16 cellular contexts compared by ENCODE assay signal in genomic region chr21:37224861-37225260, GRCh38. TPM values are rescaled to one million over a fixed set of nuclear protein-coding genes. Genes with fewer than 3 reads are reported as not detected.
DNase-seq lines count a peak whose midpoint lies in the region; ATAC-seq and TF ChIP-seq lines count a peak whose summit lies in the region.
"Had no signal": no experiment of that assay in that cellular context is flagged by ENCODE, and none has a peak within 500 bp of the region (broad histone marks: within the 10 kb centered on the region; RNA-seq: fewer than 3 reads in every experiment).

No MANE protein-coding gene starts in this region.

- DNase-seq in right atrium auricular region (ENCODE audit: low spot score) (peak; percentile 21), Right ventricle myocardium inferior (ENCODE audit: missing footprints) (no peak), T-cell (no peak), GM19238 (ENCODE audit: insufficient read length, low spot score) (no peak), prostate gland (ENCODE audit: low spot score) (no peak), DMS79 (lab: John Stamatoyannopoulos, UW) (no peak)
- DNase-seq in effector memory CD4-positive, alpha-beta T cell = no peak
- DNase-seq: body of pancreas, Caco-2, GM23248, heart left ventricle, NCI-H2107, NCI-H526, nucleus accumbens, thyroid gland had no signal

- POLR2A ChIA-PET in T-cell (lab: Charles Lee) = interaction anchor here (1.0 kb wide), 2 partner anchors 32 to 339 kb away, joined by 3 read pairs; no protein-coding TSS in a partner anchor

- H3K9me3 ChIP-seq in right atrium auricular region (no peaks in the 10 kb centered on the region), prostate gland (no peaks in the 10 kb centered on the region)
- H3K9me3 ChIP-seq in effector memory CD4-positive, alpha-beta T cell (ENCODE audit: control insufficient read depth, low read length) = no peaks in the 10 kb centered on the region
- H3K9me3 ChIP-seq: body of pancreas, Caco-2, heart left ventricle, thyroid gland had no signal

- CTCF ChIA-PET in T-cell (lab: Charles Lee) = no interaction called here

- H3K27ac Mint-ChIP-seq in T-cell = peak overlapping the region; percentile 89 to 92

- ATAC-seq in Right ventricle myocardium inferior (no peak), T-cell (replicated peaks in 1 of 4) (no peak)
- ATAC-seq: body of pancreas, heart left ventricle had no signal

- no peak overlapping the region for H3K27ac ChIP-seq in right atrium auricular region
- peak overlapping the region; percentile 45 for H3K27ac ChIP-seq in effector memory CD4-positive, alpha-beta T cell (ENCODE audit: insufficient read depth, low read length, poor library complexity, severe bottlenecking)
- no peak overlapping the region for H3K27ac ChIP-seq in prostate gland
- H3K27ac ChIP-seq: body of pancreas, GM23248, KMS-11, thyroid gland had no signal

- H3K36me3 ChIP-seq in right atrium auricular region (peaks cover 61% of the 10 kb centered on the region), prostate gland (peaks cover 20% of the 10 kb centered on the region in 2 donors)
- peaks cover 31% of the 10 kb centered on the region for H3K36me3 ChIP-seq in effector memory CD4-positive, alpha-beta T cell (ENCODE audit: control insufficient read depth, insufficient read depth, low read length)

- no peak for TF ChIP-seq POLR2A in prostate gland (IDR thresholded peaks at IDR 0.05)

- no peaks in the 10 kb centered on the region for H3K27me3 Mint-ChIP-seq in T-cell

- H3K36me3 Mint-ChIP-seq in T-cell = peaks cover 38% of the 10 kb centered on the region

- peaks cover 0 to 8% of the 10 kb centered on the region in 2 donors for H3K4me1 ChIP-seq in right atrium auricular region
- H3K4me1 ChIP-seq in effector memory CD4-positive, alpha-beta T cell (ENCODE audit: control insufficient read depth, insufficient read depth, low read length, poor library complexity, severe bottlenecking) = peaks cover 13% of the 10 kb centered on the region
- no peaks in the 10 kb centered on the region for H3K4me1 ChIP-seq in prostate gland (replicated peaks)
- H3K4me1 ChIP-seq: Caco-2 had no signal

- H3K9me3 Mint-ChIP-seq in T-cell = no peaks in the 10 kb centered on the region

- TF ChIP-seq CTCF in right atrium auricular region (IDR thresholded peaks at IDR 0.05) (no peak), prostate gland (IDR thresholded peaks at IDR 0.05) (no peak)

- H3K27me3 ChIP-seq in right atrium auricular region = no peaks in the 10 kb centered on the region
- H3K27me3 ChIP-seq in effector memory CD4-positive, alpha-beta T cell (replicated peaks; ENCODE audit: control insufficient read depth, insufficient read depth, low read length, poor library complexity, severe bottlenecking) = no peaks in the 10 kb centered on the region
- no peaks in the 10 kb centered on the region for H3K27me3 ChIP-seq in prostate gland (replicated peaks; ENCODE audit: insufficient read depth)
- H3K27me3 ChIP-seq: body of pancreas, heart left ventricle, thyroid gland had no signal

- intact Hi-C loops in Right ventricle myocardium inferior (cut with DNase I) (no loop called here), prostate gland (cut with DNase I) (loop anchor here (5.0 kb wide), 1 partner anchor 337 kb away; no protein-coding TSS in a partner anchor)

- peak overlapping the region in 2 of 3 donors; percentile 14 to 43 for H3K4me3 Mint-ChIP-seq in T-cell

- WGBS in prostate gland = 97% methylated on average over 6 of the region's 6 CpGs

- H3K4me3 ChIP-seq in right atrium auricular region (no peak overlapping the region), prostate gland (no peak overlapping the region)
- no peak overlapping the region for H3K4me3 ChIP-seq in effector memory CD4-positive, alpha-beta T cell (ENCODE audit: insufficient read depth, low read depth, low read length, poor library complexity, severe bottlenecking)
- H3K4me3 ChIP-seq: body of pancreas, GM23248, heart left ventricle, thyroid gland had no signal

- H3K4me1 Mint-ChIP-seq in T-cell = peaks cover 49 to 59% (median 52%) of the 10 kb centered on the region in 3 donors

RNA-seq across cellular contexts. Expression of gene VPS26C, which starts 42.3 kb away (rescaled TPM):
- total RNA-seq in right atrium auricular region = 10 to 100 TPM; 45.2 to 53.8 TPM
- 49.7 TPM for total RNA-seq in Right ventricle myocardium inferior
- 10 to 100 TPM; 47.8 to 62.7 (median 57.5) TPM for total RNA-seq in T-cell
- 10 to 100 TPM; 36.8 to 46.1 TPM for total RNA-seq in prostate gland
